32 cellular contexts compared by ENCODE assay signal in genomic region chr9:126107736-126108135, GRCh38.
DNase-seq lines count a peak whose midpoint lies in the region; ATAC-seq and TF ChIP-seq lines count a peak whose summit lies in the region.
"Had no signal": no experiment of that assay in that cellular context is flagged by ENCODE, and none has a peak within 500 bp of the region (broad histone marks: within the 10 kb centered on the region; RNA-seq: fewer than 3 reads in every experiment).

No MANE protein-coding gene starts in this region.

- no peaks in the 10 kb centered on the region for H3K36me3 Mint-ChIP-seq in brain
- H3K36me3 Mint-ChIP-seq: CD14-positive monocyte; CD4-positive, alpha-beta memory T cell; CD4-positive, CD25-positive, alpha-beta regulatory T cell; CD8-positive, alpha-beta memory T cell; CD8-positive, alpha-beta T cell had no signal

- intact Hi-C loops in heart left ventricle (cut with DNase I): no loop called here

- no peak for TF ChIP-seq EP300 in neural cell (conservative IDR thresholded peaks at IDR 0.05; ENCODE audit: poor library complexity, severe bottlenecking)

- ATAC-seq in HG03460 (IDR thresholded peaks at IDR 0.05; ENCODE audit: unreplicated experiment) (no peak), HG03039 (IDR thresholded peaks at IDR 0.05; ENCODE audit: unreplicated experiment) (no peak), heart left ventricle (no peak)
- ATAC-seq: CD8-positive, alpha-beta T cell had no signal

- H3K27me3 ChIP-seq in neural cell (ENCODE audit: insufficient read depth, low read depth, low read length) (no peaks in the 10 kb centered on the region), heart left ventricle (peaks cover 0 to 11% (median 0%) of the 10 kb centered on the region in 9 donors)
- H3K27me3 ChIP-seq: BE2C; BLaER1; BLaER1 treated with 17β-estradiol and CSF1 and Interleukin-3, amounts not matched to agents 10 nM and 100 nM had no signal

- H3K4me1 ChIP-seq in heart left ventricle: no peaks in the 10 kb centered on the region
- H3K4me1 ChIP-seq: A549, BE2C, Caco-2 had no signal

- DNase-seq in putamen (ENCODE audit: low spot score): peak; percentile 68
- DNase-seq in heart left ventricle: no peak
- DNase-seq: 8988T; ACHN; AML-193; BE2C; C1 segment of cervical spinal cord; Calu3; CD4-positive, alpha-beta memory T cell; CD4-positive, alpha-beta T cell; CD4-positive, CD25-positive, alpha-beta regulatory T cell; CD8-positive, alpha-beta T cell; COR-L47; DMS 273 treated with DMSO at 0.1 percent for 48 hours; DMS153; DMS53; DMS79; DMS79 treated with DMSO at 0.1 percent for 48 hours; DND-41 had no signal

- TF ChIP-seq CTCF in brain (conservative IDR thresholded peaks at IDR 0.05) (no peak), neural cell (IDR thresholded peaks at IDR 0.05; ENCODE audit: poor library complexity, severe bottlenecking) (no peak), heart left ventricle (IDR thresholded peaks at IDR 0.05) (no peak)

- TF ChIP-seq POLR2A in heart left ventricle (IDR thresholded peaks at IDR 0.05): no peak

- H3K9me3 ChIP-seq in neural cell (ENCODE audit: low read length) (no peaks in the 10 kb centered on the region), heart left ventricle (no peaks in the 10 kb centered on the region)
- H3K9me3 ChIP-seq: A549; BE2C; BLaER1; BLaER1 treated with 17β-estradiol and CSF1 and Interleukin-3, amounts not matched to agents 10 nM and 100 nM; Caco-2 had no signal

- peaks cover 28% of the 10 kb centered on the region for H3K4me1 Mint-ChIP-seq in brain
- H3K4me1 Mint-ChIP-seq: B cell; CD14-positive monocyte; CD4-positive, alpha-beta memory T cell; CD4-positive, CD25-positive, alpha-beta regulatory T cell; CD8-positive, alpha-beta memory T cell had no signal

- H3F3A ChIP-seq in neural cell (ENCODE audit: insufficient read depth, low read length, poor library complexity, severe bottlenecking): no peaks in the 10 kb centered on the region

- H2AFZ ChIP-seq in neural cell (ENCODE audit: low read depth, low read length): no peak overlapping the region

- peaks cover 33% of the 10 kb centered on the region for H3K27me3 Mint-ChIP-seq in brain
- H3K27me3 Mint-ChIP-seq: CD4-positive, CD25-positive, alpha-beta regulatory T cell had no signal

- H3K27ac Mint-ChIP-seq in brain: peak overlapping the region in 3 of 5 experiments; percentile 13 to 84 (median 55)
- H3K27ac Mint-ChIP-seq: B cell; CD14-positive monocyte; CD4-positive, alpha-beta memory T cell; CD4-positive, alpha-beta T cell; CD4-positive, CD25-positive, alpha-beta regulatory T cell; CD8-positive, alpha-beta memory T cell; CD8-positive, alpha-beta T cell had no signal

- no peak overlapping the region for H3K4me2 ChIP-seq in neural cell (ENCODE audit: low read length)
- H3K4me2 ChIP-seq: A549; BLaER1; BLaER1 treated with 17β-estradiol and CSF1 and Interleukin-3, amounts not matched to agents 10 nM and 100 nM had no signal

- H3K9me2 ChIP-seq in neural cell (ENCODE audit: insufficient read depth, low read length): no peaks in the 10 kb centered on the region

- H3K4me3 ChIP-seq in neural cell (ENCODE audit: low read length): no peak overlapping the region
- H3K4me3 ChIP-seq in heart left ventricle: no peak overlapping the region
- H3K4me3 ChIP-seq: A549; BLaER1; BLaER1 treated with 17β-estradiol and CSF1 and Interleukin-3, amounts not matched to agents 10 nM and 100 nM had no signal

- H4K20me1 ChIP-seq in neural cell (ENCODE audit: insufficient read depth): no peaks in the 10 kb centered on the region
- H4K20me1 ChIP-seq: BLaER1; BLaER1 treated with 17β-estradiol and CSF1 and Interleukin-3, amounts not matched to agents 10 nM and 100 nM had no signal

- H3K9ac ChIP-seq in neural cell (ENCODE audit: low read length): no peak overlapping the region
- H3K9ac ChIP-seq: BLaER1; BLaER1 treated with 17β-estradiol and CSF1 and Interleukin-3, amounts not matched to agents 10 nM and 100 nM had no signal

- H3K79me2 ChIP-seq in neural cell (replicated peaks; ENCODE audit: insufficient read depth, low read length): no peaks in the 10 kb centered on the region

- H3K4me3 Mint-ChIP-seq in brain: peak overlapping the region in 2 of 5 experiments; percentile 14 to 58
- H3K4me3 Mint-ChIP-seq: B cell; CD14-positive monocyte; CD4-positive, alpha-beta memory T cell; CD4-positive, alpha-beta T cell; CD4-positive, CD25-positive, alpha-beta regulatory T cell; CD8-positive, alpha-beta memory T cell; CD8-positive, alpha-beta T cell had no signal

- WGBS in heart left ventricle, 4 donors: 91 to 93% (median 92%) methylated on average over 8 of the region's 8 CpGs

- H3K36me3 ChIP-seq in neural cell (ENCODE audit: insufficient read depth, low read length) (no peaks in the 10 kb centered on the region), heart left ventricle (no peaks in the 10 kb centered on the region)
- H3K36me3 ChIP-seq: BE2C; BLaER1; BLaER1 treated with 17β-estradiol and CSF1 and Interleukin-3, amounts not matched to agents 10 nM and 100 nM had no signal

- H3K27ac ChIP-seq in neural cell (ENCODE audit: low read length) (peak overlapping the region; percentile 34), heart left ventricle (no peak overlapping the region)
- H3K27ac ChIP-seq: 22Rv1; A549; BLaER1; BLaER1 treated with 17β-estradiol and CSF1 and Interleukin-3, amounts not matched to agents 10 nM and 100 nM; C4-2B had no signal

- TF ChIP-seq RAD21 in neural cell (conservative IDR thresholded peaks at IDR 0.05): no peak

- H3K9me3 Mint-ChIP-seq in brain: peaks cover 0 to 3% (median 2%) of the 10 kb centered on the region in 5 experiments
- H3K9me3 Mint-ChIP-seq: CD4-positive, CD25-positive, alpha-beta regulatory T cell; CD8-positive, alpha-beta T cell had no signal

TF ChIP-seq in neural cell, 6 proteins besides CTCF, POLR2A, EP300 and RAD21:
- no peak for TF ChIP-seq REST (IDR thresholded peaks at IDR 0.05; ENCODE audit: borderline replicate concordance)
- no peak for TF ChIP-seq EZH2 (IDR thresholded peaks at IDR 0.05; ENCODE audit: borderline replicate concordance, insufficient read depth, low read length, poor library complexity, severe bottlenecking)
- no peak for TF ChIP-seq SMC3 (conservative IDR thresholded peaks at IDR 0.05; ENCODE audit: poor library complexity)
- no peak for TF ChIP-seq TAF1 (IDR thresholded peaks at IDR 0.05; ENCODE audit: low read depth)
- no peak for TF ChIP-seq MXI1 (conservative IDR thresholded peaks at IDR 0.05; ENCODE audit: poor library complexity, severe bottlenecking)
- no peak for TF ChIP-seq POLR2AphosphoS5 (IDR thresholded peaks at IDR 0.05)
